ENCODE assay signal across 1 cellular context in the genomic region with DNA sequence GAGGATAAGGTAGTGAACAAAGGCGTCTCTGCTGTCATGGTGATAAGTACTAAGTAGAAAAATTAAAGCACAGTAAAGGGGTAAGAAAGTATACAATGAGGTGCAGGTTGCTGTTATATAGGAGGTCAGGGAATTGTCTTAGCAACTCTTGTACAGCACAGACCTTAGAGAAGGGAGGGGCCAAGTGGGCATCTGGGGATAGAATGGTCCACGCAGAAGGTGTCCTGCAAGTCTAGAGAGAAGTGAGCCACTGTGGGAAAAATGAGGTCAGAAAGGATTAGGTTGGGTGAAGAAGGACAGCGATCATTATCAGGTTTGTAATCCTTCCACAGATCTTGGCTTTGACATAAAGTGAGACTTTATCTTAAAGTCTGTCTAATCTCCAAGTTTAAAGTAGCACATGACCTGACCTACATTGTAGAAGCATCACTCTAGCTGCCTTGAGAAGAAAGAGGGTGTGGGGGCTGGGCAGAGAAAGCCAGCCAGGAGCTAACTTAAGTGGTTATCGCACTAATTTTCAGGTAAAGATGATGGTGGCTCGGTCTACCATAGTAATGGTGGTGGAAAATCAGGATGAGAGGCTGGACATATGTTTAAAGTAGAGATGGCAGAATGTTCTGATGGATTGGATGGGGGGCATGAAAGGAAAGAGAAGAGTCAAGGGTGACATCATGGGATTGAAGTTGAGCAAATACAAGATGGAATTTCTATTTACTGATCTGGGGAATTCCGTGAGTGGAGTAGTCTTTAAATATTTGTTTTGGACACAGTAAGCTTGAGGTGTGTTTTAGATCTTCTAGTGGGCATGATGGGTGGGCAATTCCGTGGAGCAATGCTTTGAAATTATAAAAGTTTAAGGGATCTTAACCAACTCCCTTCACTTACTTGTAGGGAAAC.
A peak's percentile ranks its signal among the peaks of the same experiment; 100 is the strongest.
TF ChIP-seq lines count a peak whose summit lies in the region.

No MANE protein-coding gene starts in this region.

TF ChIP-seq in HepG2, 621 proteins besides CTCF, POLR2A, EP300 and RAD21 (continued from another document):
- TF ChIP-seq CHCHD3 (CRISPR knock-in tag; IDR thresholded peaks at IDR 0.05) (no peak), SAFB2 (CRISPR knock-in tag; IDR thresholded peaks at IDR 0.05; ENCODE audit: borderline replicate concordance, low read depth) (no peak), IKZF1 (IDR thresholded peaks at IDR 0.05) (no peak), GABPA (IDR thresholded peaks at IDR 0.05; ENCODE audit: low read depth, low read length) (no peak), GABPA (CRISPR knock-in tag; IDR thresholded peaks at IDR 0.05; ENCODE audit: low read depth) (peak; percentile 18; the same call in 1 of the 2 replicates), MEF2D (CRISPR knock-in tag; IDR thresholded peaks at IDR 0.05) (peak; percentile 35; the same call in 1 of the 2 replicates), ZNF251 (CRISPR knock-in tag; IDR thresholded peaks at IDR 0.05) (no peak), SRSF9 (IDR thresholded peaks at IDR 0.05; ENCODE audit: borderline replicate concordance, insufficient read depth, low read depth, low read length, poor library complexity, severe bottlenecking) (no peak), PHF20 (CRISPR knock-in tag; IDR thresholded peaks at IDR 0.05) (no peak), PAF1 (CRISPR knock-in tag; IDR thresholded peaks at IDR 0.05) (no peak), NFE2 (CRISPR knock-in tag; IDR thresholded peaks at IDR 0.05) (no peak), HHEX (CRISPR knock-in tag; IDR thresholded peaks at IDR 0.05) (peak; percentile 52), ZNF562 (CRISPR knock-in tag; IDR thresholded peaks at IDR 0.05; ENCODE audit: borderline replicate concordance) (no peak), RFXAP (CRISPR knock-in tag; IDR thresholded peaks at IDR 0.05; ENCODE audit: borderline replicate concordance) (no peak), SNRNP70 (IDR thresholded peaks at IDR 0.05; ENCODE audit: low read depth, low read length) (no peak), SETDB1 (CRISPR knock-in tag; IDR thresholded peaks at IDR 0.05; ENCODE audit: borderline replicate concordance) (no peak), SAP130 (CRISPR knock-in tag; IDR thresholded peaks at IDR 0.05; ENCODE audit: low read depth) (peak; percentile 62), ZNF431 (CRISPR knock-in tag; IDR thresholded peaks at IDR 0.05; ENCODE audit: borderline replicate concordance, low read depth) (no peak), HOXA7 (CRISPR knock-in tag; IDR thresholded peaks at IDR 0.05) (no peak), ZNF20 (CRISPR knock-in tag; IDR thresholded peaks at IDR 0.05) (no peak), MAF1 (CRISPR knock-in tag; IDR thresholded peaks at IDR 0.05; ENCODE audit: borderline replicate concordance) (no peak), FIP1L1 (IDR thresholded peaks at IDR 0.05; ENCODE audit: borderline replicate concordance, insufficient read depth, low read depth, low read length) (no peak), ZNF33A (CRISPR knock-in tag; IDR thresholded peaks at IDR 0.05; ENCODE audit: borderline replicate concordance) (no peak), TCF7L2 (IDR thresholded peaks at IDR 0.05; ENCODE audit: low read depth, low read length) (no peak; the same call in 1 of the 2 replicates), ZNF12 (CRISPR knock-in tag; IDR thresholded peaks at IDR 0.05) (no peak), GATA4 (IDR thresholded peaks at IDR 0.05; ENCODE audit: borderline replicate concordance, low read depth) (peak; percentile 85; the same call in 1 of the 2 replicates), ZNF543 (CRISPR knock-in tag; IDR thresholded peaks at IDR 0.05) (no peak), ZKSCAN5 (CRISPR knock-in tag; IDR thresholded peaks at IDR 0.05) (no peak), ZNF790 (CRISPR knock-in tag; IDR thresholded peaks at IDR 0.05; ENCODE audit: borderline replicate concordance) (no peak), GABPB1 (CRISPR knock-in tag; IDR thresholded peaks at IDR 0.05) (no peak), ISL2 (CRISPR knock-in tag; IDR thresholded peaks at IDR 0.05) (peak; percentile 99), ZNF17 (CRISPR knock-in tag; IDR thresholded peaks at IDR 0.05) (no peak), HDAC1 (CRISPR knock-in tag; IDR thresholded peaks at IDR 0.05) (peak; percentile 76), CHD4 (IDR thresholded peaks at IDR 0.05; ENCODE audit: borderline replicate concordance, low read length) (peak; percentile 23; the same call in 1 of the 2 replicates), STAG1 (CRISPR knock-in tag; IDR thresholded peaks at IDR 0.05) (no peak), ZNF598 (CRISPR knock-in tag; IDR thresholded peaks at IDR 0.05; ENCODE audit: borderline replicate concordance) (no peak), HNRNPK (IDR thresholded peaks at IDR 0.05; ENCODE audit: low read depth, low read length, poor library complexity, severe bottlenecking) (no peak), RBM39 (IDR thresholded peaks at IDR 0.05; ENCODE audit: low read depth, low read length, poor library complexity, severe bottlenecking) (no peak), ZNF644 (CRISPR knock-in tag; IDR thresholded peaks at IDR 0.05; ENCODE audit: low read depth) (peak; percentile 98), MYC (CRISPR knock-in tag; IDR thresholded peaks at IDR 0.05; ENCODE audit: borderline replicate concordance) (no peak), JARID2 (CRISPR knock-in tag; IDR thresholded peaks at IDR 0.05; ENCODE audit: insufficient replicate concordance) (no peak)
- TF ChIP-seq, protein P1, sequence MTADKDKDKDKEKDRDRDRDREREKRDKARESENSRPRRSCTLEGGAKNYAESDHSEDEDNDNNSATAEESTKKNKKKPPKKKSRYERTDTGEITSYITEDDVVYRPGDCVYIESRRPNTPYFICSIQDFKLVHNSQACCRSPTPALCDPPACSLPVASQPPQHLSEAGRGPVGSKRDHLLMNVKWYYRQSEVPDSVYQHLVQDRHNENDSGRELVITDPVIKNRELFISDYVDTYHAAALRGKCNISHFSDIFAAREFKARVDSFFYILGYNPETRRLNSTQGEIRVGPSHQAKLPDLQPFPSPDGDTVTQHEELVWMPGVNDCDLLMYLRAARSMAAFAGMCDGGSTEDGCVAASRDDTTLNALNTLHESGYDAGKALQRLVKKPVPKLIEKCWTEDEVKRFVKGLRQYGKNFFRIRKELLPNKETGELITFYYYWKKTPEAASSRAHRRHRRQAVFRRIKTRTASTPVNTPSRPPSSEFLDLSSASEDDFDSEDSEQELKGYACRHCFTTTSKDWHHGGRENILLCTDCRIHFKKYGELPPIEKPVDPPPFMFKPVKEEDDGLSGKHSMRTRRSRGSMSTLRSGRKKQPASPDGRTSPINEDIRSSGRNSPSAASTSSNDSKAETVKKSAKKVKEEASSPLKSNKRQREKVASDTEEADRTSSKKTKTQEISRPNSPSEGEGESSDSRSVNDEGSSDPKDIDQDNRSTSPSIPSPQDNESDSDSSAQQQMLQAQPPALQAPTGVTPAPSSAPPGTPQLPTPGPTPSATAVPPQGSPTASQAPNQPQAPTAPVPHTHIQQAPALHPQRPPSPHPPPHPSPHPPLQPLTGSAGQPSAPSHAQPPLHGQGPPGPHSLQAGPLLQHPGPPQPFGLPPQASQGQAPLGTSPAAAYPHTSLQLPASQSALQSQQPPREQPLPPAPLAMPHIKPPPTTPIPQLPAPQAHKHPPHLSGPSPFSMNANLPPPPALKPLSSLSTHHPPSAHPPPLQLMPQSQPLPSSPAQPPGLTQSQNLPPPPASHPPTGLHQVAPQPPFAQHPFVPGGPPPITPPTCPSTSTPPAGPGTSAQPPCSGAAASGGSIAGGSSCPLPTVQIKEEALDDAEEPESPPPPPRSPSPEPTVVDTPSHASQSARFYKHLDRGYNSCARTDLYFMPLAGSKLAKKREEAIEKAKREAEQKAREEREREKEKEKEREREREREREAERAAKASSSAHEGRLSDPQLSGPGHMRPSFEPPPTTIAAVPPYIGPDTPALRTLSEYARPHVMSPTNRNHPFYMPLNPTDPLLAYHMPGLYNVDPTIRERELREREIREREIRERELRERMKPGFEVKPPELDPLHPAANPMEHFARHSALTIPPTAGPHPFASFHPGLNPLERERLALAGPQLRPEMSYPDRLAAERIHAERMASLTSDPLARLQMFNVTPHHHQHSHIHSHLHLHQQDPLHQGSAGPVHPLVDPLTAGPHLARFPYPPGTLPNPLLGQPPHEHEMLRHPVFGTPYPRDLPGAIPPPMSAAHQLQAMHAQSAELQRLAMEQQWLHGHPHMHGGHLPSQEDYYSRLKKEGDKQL (CRISPR knock-in tag; IDR thresholded peaks at IDR 0.05; ENCODE audit: low read depth), result peak; percentile 88
- TF ChIP-seq, protein P2, sequence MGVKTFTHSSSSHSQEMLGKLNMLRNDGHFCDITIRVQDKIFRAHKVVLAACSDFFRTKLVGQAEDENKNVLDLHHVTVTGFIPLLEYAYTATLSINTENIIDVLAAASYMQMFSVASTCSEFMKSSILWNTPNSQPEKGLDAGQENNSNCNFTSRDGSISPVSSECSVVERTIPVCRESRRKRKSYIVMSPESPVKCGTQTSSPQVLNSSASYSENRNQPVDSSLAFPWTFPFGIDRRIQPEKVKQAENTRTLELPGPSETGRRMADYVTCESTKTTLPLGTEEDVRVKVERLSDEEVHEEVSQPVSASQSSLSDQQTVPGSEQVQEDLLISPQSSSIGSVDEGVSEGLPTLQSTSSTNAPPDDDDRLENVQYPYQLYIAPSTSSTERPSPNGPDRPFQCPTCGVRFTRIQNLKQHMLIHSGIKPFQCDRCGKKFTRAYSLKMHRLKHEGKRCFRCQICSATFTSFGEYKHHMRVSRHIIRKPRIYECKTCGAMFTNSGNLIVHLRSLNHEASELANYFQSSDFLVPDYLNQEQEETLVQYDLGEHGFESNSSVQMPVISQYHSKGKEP (CRISPR knock-in tag; IDR thresholded peaks at IDR 0.05), result no peak
- TF ChIP-seq, protein P3, sequence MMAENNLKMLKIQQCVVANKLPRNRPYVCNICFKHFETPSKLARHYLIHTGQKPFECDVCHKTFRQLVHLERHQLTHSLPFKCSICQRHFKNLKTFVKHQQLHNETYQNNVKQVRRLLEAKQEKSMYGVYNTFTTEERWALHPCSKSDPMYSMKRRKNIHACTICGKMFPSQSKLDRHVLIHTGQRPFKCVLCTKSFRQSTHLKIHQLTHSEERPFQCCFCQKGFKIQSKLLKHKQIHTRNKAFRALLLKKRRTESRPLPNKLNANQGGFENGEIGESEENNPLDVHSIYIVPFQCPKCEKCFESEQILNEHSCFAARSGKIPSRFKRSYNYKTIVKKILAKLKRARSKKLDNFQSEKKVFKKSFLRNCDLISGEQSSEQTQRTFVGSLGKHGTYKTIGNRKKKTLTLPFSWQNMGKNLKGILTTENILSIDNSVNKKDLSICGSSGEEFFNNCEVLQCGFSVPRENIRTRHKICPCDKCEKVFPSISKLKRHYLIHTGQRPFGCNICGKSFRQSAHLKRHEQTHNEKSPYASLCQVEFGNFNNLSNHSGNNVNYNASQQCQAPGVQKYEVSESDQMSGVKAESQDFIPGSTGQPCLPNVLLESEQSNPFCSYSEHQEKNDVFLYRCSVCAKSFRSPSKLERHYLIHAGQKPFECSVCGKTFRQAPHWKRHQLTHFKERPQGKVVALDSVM (CRISPR knock-in tag; IDR thresholded peaks at IDR 0.05), result no peak
- TF ChIP-seq, protein P4, sequence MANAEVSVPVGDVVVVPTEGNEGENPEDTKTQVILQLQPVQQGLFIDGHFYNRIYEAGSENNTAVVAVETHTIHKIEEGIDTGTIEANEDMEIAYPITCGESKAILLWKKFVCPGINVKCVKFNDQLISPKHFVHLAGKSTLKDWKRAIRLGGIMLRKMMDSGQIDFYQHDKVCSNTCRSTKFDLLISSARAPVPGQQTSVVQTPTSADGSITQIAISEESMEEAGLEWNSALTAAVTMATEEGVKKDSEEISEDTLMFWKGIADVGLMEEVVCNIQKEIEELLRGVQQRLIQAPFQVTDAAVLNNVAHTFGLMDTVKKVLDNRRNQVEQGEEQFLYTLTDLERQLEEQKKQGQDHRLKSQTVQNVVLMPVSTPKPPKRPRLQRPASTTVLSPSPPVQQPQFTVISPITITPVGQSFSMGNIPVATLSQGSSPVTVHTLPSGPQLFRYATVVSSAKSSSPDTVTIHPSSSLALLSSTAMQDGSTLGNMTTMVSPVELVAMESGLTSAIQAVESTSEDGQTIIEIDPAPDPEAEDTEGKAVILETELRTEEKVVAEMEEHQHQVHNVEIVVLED (CRISPR knock-in tag; IDR thresholded peaks at IDR 0.05; ENCODE audit: borderline replicate concordance), result no peak
- TF ChIP-seq, protein P5, sequence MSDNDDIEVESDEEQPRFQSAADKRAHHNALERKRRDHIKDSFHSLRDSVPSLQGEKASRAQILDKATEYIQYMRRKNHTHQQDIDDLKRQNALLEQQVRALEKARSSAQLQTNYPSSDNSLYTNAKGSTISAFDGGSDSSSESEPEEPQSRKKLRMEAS (IDR thresholded peaks at IDR 0.05), result no peak
- TF ChIP-seq, protein P6, sequence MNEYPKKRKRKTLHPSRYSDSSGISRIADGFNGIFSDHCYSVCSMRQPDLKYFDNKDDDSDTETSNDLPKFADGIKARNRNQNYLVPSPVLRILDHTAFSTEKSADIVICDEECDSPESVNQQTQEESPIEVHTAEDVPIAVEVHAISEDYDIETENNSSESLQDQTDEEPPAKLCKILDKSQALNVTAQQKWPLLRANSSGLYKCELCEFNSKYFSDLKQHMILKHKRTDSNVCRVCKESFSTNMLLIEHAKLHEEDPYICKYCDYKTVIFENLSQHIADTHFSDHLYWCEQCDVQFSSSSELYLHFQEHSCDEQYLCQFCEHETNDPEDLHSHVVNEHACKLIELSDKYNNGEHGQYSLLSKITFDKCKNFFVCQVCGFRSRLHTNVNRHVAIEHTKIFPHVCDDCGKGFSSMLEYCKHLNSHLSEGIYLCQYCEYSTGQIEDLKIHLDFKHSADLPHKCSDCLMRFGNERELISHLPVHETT (CRISPR knock-in tag; conservative IDR thresholded peaks at IDR 0.05), result no peak
- TF ChIP-seq, protein P7, sequence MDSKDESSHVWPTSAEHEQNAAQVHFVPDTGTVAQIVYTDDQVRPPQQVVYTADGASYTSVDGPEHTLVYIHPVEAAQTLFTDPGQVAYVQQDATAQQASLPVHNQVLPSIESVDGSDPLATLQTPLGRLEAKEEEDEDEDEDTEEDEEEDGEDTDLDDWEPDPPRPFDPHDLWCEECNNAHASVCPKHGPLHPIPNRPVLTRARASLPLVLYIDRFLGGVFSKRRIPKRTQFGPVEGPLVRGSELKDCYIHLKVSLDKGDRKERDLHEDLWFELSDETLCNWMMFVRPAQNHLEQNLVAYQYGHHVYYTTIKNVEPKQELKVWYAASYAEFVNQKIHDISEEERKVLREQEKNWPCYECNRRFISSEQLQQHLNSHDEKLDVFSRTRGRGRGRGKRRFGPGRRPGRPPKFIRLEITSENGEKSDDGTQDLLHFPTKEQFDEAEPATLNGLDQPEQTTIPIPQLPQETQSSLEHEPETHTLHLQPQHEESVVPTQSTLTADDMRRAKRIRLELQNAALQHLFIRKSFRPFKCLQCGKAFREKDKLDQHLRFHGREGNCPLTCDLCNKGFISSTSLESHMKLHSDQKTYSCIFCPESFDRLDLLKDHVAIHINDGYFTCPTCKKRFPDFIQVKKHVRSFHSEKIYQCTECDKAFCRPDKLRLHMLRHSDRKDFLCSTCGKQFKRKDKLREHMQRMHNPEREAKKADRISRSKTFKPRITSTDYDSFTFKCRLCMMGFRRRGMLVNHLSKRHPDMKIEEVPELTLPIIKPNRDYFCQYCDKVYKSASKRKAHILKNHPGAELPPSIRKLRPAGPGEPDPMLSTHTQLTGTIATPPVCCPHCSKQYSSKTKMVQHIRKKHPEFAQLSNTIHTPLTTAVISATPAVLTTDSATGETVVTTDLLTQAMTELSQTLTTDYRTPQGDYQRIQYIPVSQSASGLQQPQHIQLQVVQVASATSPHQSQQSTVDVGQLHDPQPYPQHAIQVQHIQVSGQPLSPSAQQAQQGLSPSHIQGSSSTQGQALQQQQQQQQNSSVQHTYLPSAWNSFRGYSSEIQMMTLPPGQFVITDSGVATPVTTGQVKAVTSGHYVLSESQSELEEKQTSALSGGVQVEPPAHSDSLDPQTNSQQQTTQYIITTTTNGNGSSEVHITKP (CRISPR knock-in tag; IDR thresholded peaks at IDR 0.05; ENCODE audit: low read depth), result 0 out of 2 replicates have a peak, but pooled peaks have one; percentile 45
